ENCODE assay signal across 14 cellular contexts in the genomic region with DNA sequence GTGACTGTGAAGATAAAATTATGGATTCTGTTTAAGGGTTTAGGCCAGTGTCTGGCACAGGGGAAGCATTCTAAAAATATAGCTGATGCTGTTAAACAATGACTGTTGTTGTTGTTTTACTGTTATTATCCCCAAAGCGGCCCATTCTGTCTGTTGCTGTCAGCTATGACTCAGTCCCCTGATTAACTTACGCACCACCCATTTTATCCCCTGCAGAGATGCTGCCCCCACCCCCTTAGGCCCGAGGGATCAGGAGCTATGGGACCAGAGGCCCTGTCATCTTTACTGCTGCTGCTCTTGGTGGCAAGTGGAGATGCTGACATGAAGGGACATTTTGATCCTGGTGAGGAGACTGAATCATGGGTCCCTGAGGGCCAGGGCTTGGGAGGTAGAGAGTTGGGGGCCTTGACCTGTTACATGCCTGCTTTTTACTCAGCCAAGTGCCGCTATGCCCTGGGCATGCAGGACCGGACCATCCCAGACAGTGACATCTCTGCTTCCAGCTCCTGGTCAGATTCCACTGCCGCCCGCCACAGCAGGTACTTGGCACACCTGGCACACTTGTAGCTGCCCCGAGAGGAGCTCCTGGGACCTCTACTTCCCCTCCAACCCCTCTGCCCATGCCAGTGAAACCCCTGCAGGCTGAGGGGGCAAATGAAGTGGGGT. TPM values are rescaled to one million over a fixed set of nuclear protein-coding genes. Genes with fewer than 3 reads are reported as not detected.
A peak's percentile ranks its signal among the peaks of the same experiment; 100 is the strongest.
DNase-seq lines count a peak whose midpoint lies in the region; ATAC-seq and TF ChIP-seq lines count a peak whose summit lies in the region.
"Had no signal": no experiment of that assay in that cellular context is flagged by ENCODE, and none has a peak within 500 bp of the region (broad histone marks: within the 10 kb centered on the region; RNA-seq: fewer than 3 reads in every experiment).

No MANE protein-coding gene starts in this region.

- H3K4me3 Mint-ChIP-seq in activated T-cell treated with anti-CD3 and anti-CD28 coated beads, Interleukin-2, amount 50 U/mL, for 72 hours, result no peak overlapping the region

- POLR2A ChIA-PET in PC-9 (lab: Charles Lee; ENCODE audit: unreplicated experiment), result interaction anchor here (0.5 kb wide), 1 partner anchor 277 kb away, joined by 3 read pairs; no protein-coding TSS in a partner anchor

- peaks cover 62% of the 10 kb centered on the region for H3K79me2 ChIP-seq in PC-9 (ENCODE audit: low read depth)
- peaks cover 21% of the 10 kb centered on the region for H3K79me2 ChIP-seq in osteoblast (ENCODE audit: insufficient read depth, low read length)

- H4K20me1 ChIP-seq in BLaER1 (peaks cover 47% of the 10 kb centered on the region), PC-9 (ENCODE audit: insufficient read depth) (peaks cover 46% of the 10 kb centered on the region), osteoblast (ENCODE audit: insufficient read depth, low read length) (peaks cover 7% of the 10 kb centered on the region)

- H3K27ac ChIP-seq in BLaER1, result no peak overlapping the region
- no peak overlapping the region for H3K27ac ChIP-seq in PC-9
- H3K27ac ChIP-seq in osteoblast (ENCODE audit: low read depth, low read length), result peak overlapping the region; percentile 60
- H3K27ac ChIP-seq: HL-60, testis had no signal

- no peak overlapping the region for H3K9ac ChIP-seq in BLaER1

- H3K4me2 ChIP-seq in BLaER1 (peak overlapping the region; percentile 61), PC-9 (0 out of 2 replicates have a peak overlapping the region, but pooled peaks have one; percentile 96), osteoblast (ENCODE audit: insufficient read depth, low read length) (peak overlapping the region; percentile 30)

- no peak for TF ChIP-seq CTCF in PC-9 (conservative IDR thresholded peaks at IDR 0.05)
- TF ChIP-seq CTCF in osteoblast (IDR thresholded peaks at IDR 0.05; ENCODE audit: extremely low read depth, low read depth, low read length), result no peak

- H3K4me1 ChIP-seq in BLaER1, result peaks cover 61% of the 10 kb centered on the region
- H3K4me1 ChIP-seq in PC-9 (replicated peaks; ENCODE audit: insufficient read depth), result peaks cover 29% of the 10 kb centered on the region
- H3K4me1 ChIP-seq in osteoblast (ENCODE audit: insufficient read depth, low read length), result peaks cover 40% of the 10 kb centered on the region

- H3K27me3 ChIP-seq in BLaER1 (no peaks in the 10 kb centered on the region), PC-9 (ENCODE audit: insufficient read depth, low read depth) (no peaks in the 10 kb centered on the region), osteoblast (ENCODE audit: insufficient read depth, low read length) (no peaks in the 10 kb centered on the region)
- H3K27me3 ChIP-seq: testis had no signal

- no peak overlapping the region for H3K27ac Mint-ChIP-seq in activated T-cell treated with anti-CD3 and anti-CD28 coated beads, Interleukin-2, amount 50 U/mL, for 72 hours
- H3K27ac Mint-ChIP-seq: activated naive CD4-positive, alpha-beta T cell treated with anti-CD3 and anti-CD28 coated beads, Interleukin-2, amount 50 U/mL, for 72 hours had no signal

- no peaks in the 10 kb centered on the region for H3K9me3 Mint-ChIP-seq in activated T-cell treated with anti-CD3 and anti-CD28 coated beads, Interleukin-2, amount 50 U/mL, for 72 hours
- H3K9me3 Mint-ChIP-seq: activated naive CD4-positive, alpha-beta T cell treated with anti-CD3 and anti-CD28 coated beads, Interleukin-2, amount 50 U/mL, for 72 hours had no signal

- ATAC-seq in HG03175 (IDR thresholded peaks at IDR 0.05; ENCODE audit: unreplicated experiment), result no peak
- ATAC-seq in activated T-cell treated with anti-CD3 and anti-CD28 coated beads, Interleukin-2, amount 50 U/mL, for 72 hours (replicated peaks in 1 of 2), result no peak
- ATAC-seq in GM19035 (IDR thresholded peaks at IDR 0.05; ENCODE audit: unreplicated experiment), result no peak
- ATAC-seq: activated naive CD4-positive, alpha-beta T cell treated with anti-CD3 and anti-CD28 coated beads, Interleukin-2, amount 50 U/mL, for 72 hours; Panc1 had no signal

- intact Hi-C loops in PC-9 (cut with micrococcal nuclease; ENCODE audit: unreplicated experiment), result no loop called here

- no peak for DNase-seq in PC-9
- peak; percentile 43 for DNase-seq in fibroblast of gingiva (ENCODE audit: low read depth)
- DNase-seq in osteoblast (ENCODE audit: insufficient read length, low spot score, missing footprints), result peak; percentile 99
- no peak for DNase-seq in activated T-cell treated with anti-CD3 and anti-CD28 coated beads, Interleukin-2, amount 50 U/mL, for 72 hours
- no peak for DNase-seq in NCI-H345 treated with DMSO at 0.1 percent for 48 hours (lab: John Stamatoyannopoulos, UW; ENCODE audit: unreplicated experiment)
- DNase-seq: activated CD4-positive, CD25-positive, alpha-beta regulatory T cell treated with anti-CD3 and anti-CD28 coated beads, Interleukin-2, amount 50 U/mL, for 72 hours; NCI-H1436; testis had no signal

- CTCF ChIA-PET in PC-9 (lab: Charles Lee), result interaction anchor here (0.5 to 1.1 kb wide), 2 partner anchors 60 to 182 kb away, joined by 3 read pairs; no protein-coding TSS in a partner anchor

- no peaks in the 10 kb centered on the region for H3K36me3 Mint-ChIP-seq in activated T-cell treated with anti-CD3 and anti-CD28 coated beads, Interleukin-2, amount 50 U/mL, for 72 hours (ENCODE audit: insufficient read depth in 2 of 2)
- H3K36me3 Mint-ChIP-seq: activated naive CD4-positive, alpha-beta T cell treated with anti-CD3 and anti-CD28 coated beads, Interleukin-2, amount 50 U/mL, for 72 hours had no signal

- H2AFZ ChIP-seq in PC-9 (no peak overlapping the region), osteoblast (ENCODE audit: low read length) (no peak overlapping the region)

- peaks cover 39% of the 10 kb centered on the region for H3K4me1 Mint-ChIP-seq in activated T-cell treated with anti-CD3 and anti-CD28 coated beads, Interleukin-2, amount 50 U/mL, for 72 hours (ENCODE audit: low read depth)

- peaks cover 52% of the 10 kb centered on the region for H3K36me3 ChIP-seq in BLaER1
- peaks cover 18% of the 10 kb centered on the region; the same call in 1 of the 2 replicates for H3K36me3 ChIP-seq in PC-9 (ENCODE audit: low read depth)
- no peaks in the 10 kb centered on the region for H3K36me3 ChIP-seq in osteoblast (ENCODE audit: insufficient read depth, low read length)

- no peaks in the 10 kb centered on the region for H3K9me2 ChIP-seq in PC-9 (ENCODE audit: insufficient read depth)

- H3K9me3 ChIP-seq in BLaER1 (no peaks in the 10 kb centered on the region), PC-9 (ENCODE audit: insufficient read depth, low read depth) (no peaks in the 10 kb centered on the region), osteoblast (ENCODE audit: low read depth, low read length) (no peaks in the 10 kb centered on the region)
- H3K9me3 ChIP-seq: testis had no signal

- peaks cover 28% of the 10 kb centered on the region for H3F3A ChIP-seq in PC-9 (ENCODE audit: insufficient read depth, low read depth)

- no peaks in the 10 kb centered on the region for H3K27me3 Mint-ChIP-seq in activated T-cell treated with anti-CD3 and anti-CD28 coated beads, Interleukin-2, amount 50 U/mL, for 72 hours (ENCODE audit: low read depth)

- H3K4me3 ChIP-seq in BLaER1 (no peak overlapping the region), PC-9 (no peak overlapping the region), osteoblast (ENCODE audit: insufficient read depth, low read length) (no peak overlapping the region)
- H3K4me3 ChIP-seq: testis had no signal

- BruUV-seq in PC-9 (replicated peaks; lab: Mats Ljungman, UMichigan), result no TSS peak

RNA-seq across cellular contexts. Expression of a gene that starts 4.3 kb away (rescaled TPM):
- total RNA-seq in PC-9 (2021) (267 and 269 TPM in 2 replicates), osteoblast (13.0 and 22.4 TPM in 2 replicates)
- 10 to 100 TPM in 1 of 2 donors, 1 to 10 TPM in 1; 9.4 to 11.6 TPM for total RNA-seq in activated T-cell treated with anti-CD3 and anti-CD28 coated beads, Interleukin-2, amount 50 U/mL, for 72 hours

RNA-seq across cellular contexts. Expression of a gene that starts 19.4 kb away (rescaled TPM):
- total RNA-seq in PC-9 (2021) (31.3 and 43.9 TPM in 2 replicates), osteoblast (8.8 and 10.9 TPM in 2 replicates)
- total RNA-seq in activated T-cell treated with anti-CD3 and anti-CD28 coated beads, Interleukin-2, amount 50 U/mL, for 72 hours, result 10 to 100 TPM; 43.5 to 46.9 TPM

RNA-seq across cellular contexts. Expression of a gene that starts 25.4 kb away (rescaled TPM):
- total RNA-seq in PC-9 (2021) (59.4 and 60.3 TPM in 2 replicates), osteoblast (14.5 and 15.6 TPM in 2 replicates)
- total RNA-seq in activated T-cell treated with anti-CD3 and anti-CD28 coated beads, Interleukin-2, amount 50 U/mL, for 72 hours, result 10 to 100 TPM; 47.3 to 54.9 TPM

RNA-seq across cellular contexts. Expression of a gene that starts 43.4 kb away (rescaled TPM):
- 0.72 and 0.75 TPM in 2 replicates for total RNA-seq in PC-9 (2021)
- total RNA-seq in osteoblast, result not detected in 2 replicates
- under 1 TPM in 1 of 2 donors, not detected in 1; 0.31 TPM for total RNA-seq in activated T-cell treated with anti-CD3 and anti-CD28 coated beads, Interleukin-2, amount 50 U/mL, for 72 hours
- total RNA-seq: activated naive CD4-positive, alpha-beta T cell treated with anti-CD3 and anti-CD28 coated beads, Interleukin-2, amount 50 U/mL, for 72 hours; testis had no signal

RNA-seq across cellular contexts. Expression of a gene that starts 52.2 kb away (rescaled TPM):
- total RNA-seq in PC-9 (2021) (not detected in 2 replicates), osteoblast (not detected in 2 replicates)
- under 1 TPM in 1 of 2 donors, not detected in 1; 0.09 TPM for total RNA-seq in activated T-cell treated with anti-CD3 and anti-CD28 coated beads, Interleukin-2, amount 50 U/mL, for 72 hours
- total RNA-seq: activated naive CD4-positive, alpha-beta T cell treated with anti-CD3 and anti-CD28 coated beads, Interleukin-2, amount 50 U/mL, for 72 hours had no signal

Comparison
In these comparisons a context has a peak if more than half of its experiments do, and no peak if none do; other contexts are left out.
1. H3K4me2 ChIP-seq: peak in every context shown above with its lines; median percentile 96 in PC-9; 61 in BLaER1; 30 in osteoblast.
2. DNase-seq: peak in fibroblast of gingiva (single experiment) and osteoblast (single experiment); none in PC-9 (0 of 2), activated T-cell treated with anti-CD3 and anti-CD28 coated beads, Interleukin-2, amount 50 U/mL, for 72 hours (0 of 2) and NCI-H345 treated with DMSO at 0.1 percent for 48 hours (single experiment).
3. RNA of a gene that starts 4.3 kb away (total RNA-seq): 267 to 269 TPM in PC-9; 13.0 to 22.4 TPM in osteoblast and 9.4 to 11.6 TPM in activated T-cell treated with anti-CD3 and anti-CD28 coated beads, Interleukin-2, amount 50 U/mL, for 72 hours; every median in the first group is over 10 times any median in the second.